In the genomic region with DNA sequence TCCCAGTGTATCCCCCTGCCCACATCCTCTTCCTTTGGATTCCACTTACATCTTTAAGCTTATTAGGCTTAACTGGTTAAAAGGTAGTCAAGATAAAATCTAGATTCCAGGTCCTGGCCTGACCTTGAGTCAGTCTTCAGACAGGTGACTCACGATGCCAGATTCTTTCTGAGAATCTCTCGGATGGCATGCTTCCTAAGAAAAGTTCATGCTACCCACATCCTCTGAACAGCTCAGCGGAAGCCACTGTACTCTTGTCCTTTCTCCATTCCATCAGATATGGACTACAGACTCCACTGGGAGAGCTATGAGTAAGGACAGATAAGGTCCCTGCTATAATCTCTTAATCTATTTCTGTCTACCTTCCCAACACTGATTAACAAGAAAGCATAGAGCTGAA, we compare ENCODE assay signal across 13 cellular contexts. TPM values are rescaled to one million over a fixed set of nuclear protein-coding genes. Genes with fewer than 3 reads are reported as not detected.
A peak's percentile ranks its signal among the peaks of the same experiment; 100 is the strongest.
DNase-seq lines count a peak whose midpoint lies in the region; ATAC-seq, FAIRE-seq and TF ChIP-seq lines count a peak whose summit lies in the region.
"Had no signal": no experiment of that assay in that cellular context is flagged by ENCODE, and none has a peak within 500 bp of the region (broad histone marks: within the 10 kb centered on the region; RNA-seq: fewer than 3 reads in every experiment).

No MANE protein-coding gene starts in this region.

- WGBS in pancreas, 2 donors = 61 to 72% methylated on average over 3 of the region's 3 CpGs

- peaks cover 0 to 14% (median 0%) of the 10 kb centered on the region in 3 donors for H3K36me3 ChIP-seq in pancreas

- H3K27ac ChIP-seq in pancreas = no peak overlapping the region
- H3K27ac ChIP-seq: ascending aorta, SJSA1 had no signal

- no peak for TF ChIP-seq CTCF in choroid plexus epithelial cell (conservative IDR thresholded peaks at IDR 0.05; ENCODE audit: low read depth, low read length)
- TF ChIP-seq CTCF in pancreas (IDR thresholded peaks at IDR 0.05) = no peak

- FAIRE-seq in pancreas (lab: Jason Lieb, UNC) (no peak), frontal cortex (lab: Jason Lieb, UNC) (no peak)

- intact Hi-C loops in pancreas (cut with DNase I) = no loop called here

- H3K4me3 ChIP-seq in choroid plexus epithelial cell (ENCODE audit: low read depth, low read length) (no peak overlapping the region), pancreas (no peak overlapping the region)
- H3K4me3 ChIP-seq: ascending aorta, SJSA1 had no signal

- no peaks in the 10 kb centered on the region for H3K27me3 ChIP-seq in pancreas
- H3K27me3 ChIP-seq: ascending aorta, SJSA1 had no signal

- no peaks in the 10 kb centered on the region for H3K9me3 ChIP-seq in pancreas
- H3K9me3 ChIP-seq: ascending aorta, SJSA1 had no signal

- ATAC-seq in pancreas = no peak

- H3K4me1 ChIP-seq in pancreas = no peaks in the 10 kb centered on the region
- H3K4me1 ChIP-seq: ascending aorta had no signal

- DNase-seq in EL = peak; percentile 95
- peak; percentile 54 for DNase-seq in NCI-H82 treated with DMSO at 0.1 percent for 48 hours (lab: John Stamatoyannopoulos, UW; ENCODE audit: unreplicated experiment)
- peak; percentile 69 for DNase-seq in choroid plexus epithelial cell (ENCODE audit: low read depth)
- DNase-seq in non-pigmented ciliary epithelial cell (ENCODE audit: low read depth) = peak; percentile 89
- no peak for DNase-seq in pancreas
- no peak for DNase-seq in occipital lobe (lab: John Stamatoyannopoulos, UW)
- DNase-seq in frontal cortex (ENCODE audit: low spot score in 2 of 2) = no peak
- no peak for DNase-seq in OCI-M2 (lab: John Stamatoyannopoulos, UW; ENCODE audit: unreplicated experiment)
- DNase-seq: glutamatergic neuron; NCI-H187; stimulated activated CD4-positive, alpha-beta T cell treated with anti-CD3 and anti-CD28 coated beads, Interleukin-2, amount 100 ng/mL, for 24 hours had no signal

RNA-seq across cellular contexts. Expression of gene DNMBP, which starts 43.4 kb away (rescaled TPM):
- 10 to 100 TPM in 5 of 6 donors, 1 to 10 TPM in 1; 9.1 to 17.9 (median 12.5) TPM for total RNA-seq in pancreas
- 1 to 10 TPM; 8.9 to 10.0 TPM for polyA plus RNA-seq in pancreas
- 2.7 TPM for total RNA-seq in occipital lobe
- total RNA-seq in frontal cortex = 2.9 TPM

Comparison
In these comparisons a context has a peak if more than half of its experiments do, and no peak if none do; other contexts are left out.
1. DNase-seq: peak in EL (single experiment), NCI-H82 treated with DMSO at 0.1 percent for 48 hours (single experiment), choroid plexus epithelial cell (single experiment) and non-pigmented ciliary epithelial cell (single experiment); none in pancreas (0 of 6), occipital lobe (single experiment), frontal cortex (0 of 2) and OCI-M2 (single experiment).